ENCODE assay signal across 8 cellular contexts in the genomic region with DNA sequence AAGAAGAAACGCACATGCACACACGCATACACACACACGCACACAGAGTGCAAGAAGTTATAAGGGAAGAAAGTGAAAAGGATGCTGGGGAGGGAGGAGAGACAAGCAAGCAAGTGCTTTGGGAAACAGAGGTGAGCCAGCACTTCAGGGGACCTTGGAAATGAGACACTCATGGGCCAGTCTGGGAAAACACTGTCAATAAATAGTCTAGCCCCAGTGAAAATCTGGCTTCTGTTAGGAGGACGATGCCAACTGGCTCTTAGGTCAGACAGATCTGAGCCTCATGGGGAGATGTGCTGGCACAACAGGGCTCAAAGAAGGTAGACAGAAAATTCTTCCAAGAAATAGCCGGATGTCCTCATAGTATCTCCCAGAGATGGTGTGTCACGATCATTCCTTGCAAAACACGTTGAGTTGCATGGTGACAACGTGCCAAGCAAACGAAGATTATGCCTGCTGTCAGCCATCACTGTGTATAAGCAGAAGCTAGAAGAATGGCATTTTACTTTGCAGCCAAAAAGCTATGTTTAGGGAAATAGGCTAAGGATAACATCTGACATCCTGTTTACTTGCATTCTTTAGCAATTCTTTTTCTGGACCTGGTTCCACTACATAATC. TPM values are rescaled to one million over a fixed set of nuclear protein-coding genes. Genes with fewer than 3 reads are reported as not detected.
A peak's percentile ranks its signal among the peaks of the same experiment; 100 is the strongest.
DNase-seq lines count a peak whose midpoint lies in the region; ATAC-seq and TF ChIP-seq lines count a peak whose summit lies in the region.

No MANE protein-coding gene starts in this region.

- no peaks in the 10 kb centered on the region for H3K27me3 ChIP-seq in SJSA1 (replicated peaks)
- H3K27me3 ChIP-seq in suprapubic skin, result no peaks in the 10 kb centered on the region

- no peak for TF ChIP-seq POLR2A in suprapubic skin (IDR thresholded peaks at IDR 0.05)

- H3K27me3 Mint-ChIP-seq in activated CD4-positive, alpha-beta T cell treated with anti-CD3 and anti-CD28 coated beads, Interleukin-2, amount 10 ng/mL, durations not matched to agents 24 days and 14 days, result no peaks in the 10 kb centered on the region

- H3K4me3 ChIP-seq in SJSA1 (peak overlapping the region; percentile 26), suprapubic skin (peak overlapping the region; percentile 34)

- TF ChIP-seq CTCF in suprapubic skin (IDR thresholded peaks at IDR 0.05), result no peak

- no peaks in the 10 kb centered on the region for H3K9me3 Mint-ChIP-seq in activated CD4-positive, alpha-beta T cell treated with anti-CD3 and anti-CD28 coated beads, Interleukin-2, amount 10 ng/mL, durations not matched to agents 24 days and 14 days

- no peak overlapping the region for H3K27ac ChIP-seq in SJSA1
- no peak overlapping the region for H3K27ac ChIP-seq in suprapubic skin

- H3K36me3 Mint-ChIP-seq in activated CD4-positive, alpha-beta T cell treated with anti-CD3 and anti-CD28 coated beads, Interleukin-2, amount 10 ng/mL, durations not matched to agents 24 days and 14 days (ENCODE audit: low read depth), result peaks cover 7% of the 10 kb centered on the region

- no peak for TF ChIP-seq EP300 in suprapubic skin (IDR thresholded peaks at IDR 0.05)

- ATAC-seq in HG02610 (IDR thresholded peaks at IDR 0.05; ENCODE audit: unreplicated experiment) (no peak), GM21717 (IDR thresholded peaks at IDR 0.05; ENCODE audit: unreplicated experiment) (no peak)

- H3K36me3 ChIP-seq in SJSA1, result no peaks in the 10 kb centered on the region
- H3K36me3 ChIP-seq in suprapubic skin, result no peaks in the 10 kb centered on the region

- H3K9me3 ChIP-seq in SJSA1 (replicated peaks), result no peaks in the 10 kb centered on the region
- no peaks in the 10 kb centered on the region for H3K9me3 ChIP-seq in suprapubic skin

- H3K4me1 ChIP-seq in SJSA1 (replicated peaks), result peaks cover 19% of the 10 kb centered on the region
- no peaks in the 10 kb centered on the region for H3K4me1 ChIP-seq in suprapubic skin

- WGBS in suprapubic skin, result 39% methylated on average over 9 of the region's 9 CpGs

- intact Hi-C loops in activated CD4-positive, alpha-beta T cell treated with anti-CD3 and anti-CD28 coated beads, Interleukin-2, amount 10 ng/mL, durations not matched to agents 24 days and 14 days (cut with micrococcal nuclease), result loop anchor here (5.0 kb wide), 1 partner anchor 86 kb away; no protein-coding TSS in a partner anchor

- H3K4me1 Mint-ChIP-seq in activated CD4-positive, alpha-beta T cell treated with anti-CD3 and anti-CD28 coated beads, Interleukin-2, amount 10 ng/mL, durations not matched to agents 24 days and 14 days, result peaks cover 48% of the 10 kb centered on the region

- DNase-seq in activated CD4-positive, alpha-beta T cell treated with anti-CD3 and anti-CD28 coated beads, Interleukin-2, amount 10 ng/mL, durations not matched to agents 24 days and 14 days, result peak; percentile 59
- DNase-seq in activated CD4-positive, alpha-beta T cell treated with anti-CD3 and anti-CD28 coated beads for 48 hours, result no peak
- DNase-seq in SJSA1 (ENCODE audit: low read depth in 1 of 2, low spot score in 2 of 2) (peak in 1 of 2 experiments; percentile 20), fibroblast of peridontal ligament (ENCODE audit: extremely low read depth) (peak; percentile 3), suprapubic skin (ENCODE audit: low spot score in 2 of 2) (no peak), medulla oblongata (ENCODE audit: extremely low spot score) (no peak)

- H3K27ac Mint-ChIP-seq in activated CD4-positive, alpha-beta T cell treated with anti-CD3 and anti-CD28 coated beads, Interleukin-2, amount 10 ng/mL, durations not matched to agents 24 days and 14 days, result peak overlapping the region; percentile 94

- peak overlapping the region; percentile 86 for H3K4me3 Mint-ChIP-seq in activated CD4-positive, alpha-beta T cell treated with anti-CD3 and anti-CD28 coated beads, Interleukin-2, amount 10 ng/mL, durations not matched to agents 24 days and 14 days

RNA-seq across cellular contexts. Expression of a gene that starts 0.6 kb away (rescaled TPM):
- total RNA-seq in activated CD4-positive, alpha-beta T cell treated with anti-CD3 and anti-CD28 coated beads, Interleukin-2, amount 10 ng/mL, durations not matched to agents 24 days and 14 days, result 37.4 and 38.0 TPM in 2 replicates
- total RNA-seq in SJSA1 (2014; rRNA removed; shearing (Covaris generic)), result 10.8 and 19.2 TPM in 2 replicates
- 10 to 100 TPM in 1 of 4 donors, 1 to 10 TPM in 3; 5.9 to 16.9 (median 7.2) TPM for total RNA-seq in suprapubic skin

Comparison
In these comparisons a context has a peak if more than half of its experiments do, and no peak if none do; other contexts are left out.
1. DNase-seq: peak in activated CD4-positive, alpha-beta T cell treated with anti-CD3 and anti-CD28 coated beads, Interleukin-2, amount 10 ng/mL, durations not matched to agents 24 days and 14 days (single experiment) and fibroblast of peridontal ligament (single experiment); none in activated CD4-positive, alpha-beta T cell treated with anti-CD3 and anti-CD28 coated beads for 48 hours (single experiment), suprapubic skin (0 of 2) and medulla oblongata (single experiment).